ENCODE assay signal across 9 cellular contexts in the genomic region with DNA sequence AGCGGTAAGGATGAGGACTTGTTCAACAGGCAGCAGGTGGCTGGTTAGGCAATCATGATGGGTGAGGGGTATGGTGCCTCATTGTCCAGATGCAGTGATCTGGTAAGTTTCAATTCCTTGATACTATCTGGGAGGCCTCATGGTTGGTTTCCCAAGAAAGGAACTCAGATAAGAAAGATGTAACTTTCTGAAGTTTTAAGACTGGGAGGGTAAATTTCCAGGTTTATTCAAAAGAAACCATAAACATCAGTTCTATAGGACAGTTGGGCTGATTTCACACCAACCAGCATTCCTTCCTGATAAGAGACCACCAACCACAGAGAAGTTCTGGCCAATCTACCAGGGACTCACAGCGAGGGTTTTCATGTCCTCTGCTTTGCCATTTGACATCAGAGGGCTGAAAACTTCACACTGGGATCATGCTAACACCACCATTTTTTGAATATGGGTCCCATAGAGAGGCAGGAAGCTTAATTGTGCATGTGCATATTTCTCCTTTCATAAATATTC. TPM values are rescaled to one million over a fixed set of nuclear protein-coding genes. Genes with fewer than 3 reads are reported as not detected.
DNase-seq lines count a peak whose midpoint lies in the region; TF ChIP-seq lines count a peak whose summit lies in the region.
"Had no signal": no experiment of that assay in that cellular context is flagged by ENCODE, and none has a peak within 500 bp of the region (broad histone marks: within the 10 kb centered on the region; RNA-seq: fewer than 3 reads in every experiment).

No MANE protein-coding gene starts in this region.

- BruUV-seq in Caco-2 (replicated peaks; lab: Mats Ljungman, UMichigan), result no TSS peak

- no peaks in the 10 kb centered on the region for H3K4me1 Mint-ChIP-seq in Caco-2 (ENCODE audit: low read depth, unreplicated experiment)
- H3K4me1 Mint-ChIP-seq in progenitor cell of endocrine pancreas (ENCODE audit: low read depth), result peaks cover 11% of the 10 kb centered on the region

- H3K36me3 ChIP-seq in Caco-2 (ENCODE audit: control insufficient read depth, insufficient read depth, low read length) (no peaks in the 10 kb centered on the region), OCI-LY1 (ENCODE audit: insufficient read depth, low read length) (peaks cover 8% of the 10 kb centered on the region; the same call in 1 of the 2 replicates), endocrine pancreas (ENCODE audit: control insufficient read depth, insufficient read depth, low read length) (no peaks in the 10 kb centered on the region)

- peaks cover 33% of the 10 kb centered on the region for H3K9me3 Mint-ChIP-seq in Caco-2 (ENCODE audit: unreplicated experiment)
- H3K9me3 Mint-ChIP-seq in progenitor cell of endocrine pancreas (ENCODE audit: low read depth), result peaks cover 13% of the 10 kb centered on the region

- H3K9me2 ChIP-seq in OCI-LY1 (ENCODE audit: low read depth, low read length), result no peaks in the 10 kb centered on the region

- H3K27me3 Mint-ChIP-seq in Caco-2 (ENCODE audit: insufficient read depth, unreplicated experiment), result no peaks in the 10 kb centered on the region
- no peaks in the 10 kb centered on the region for H3K27me3 Mint-ChIP-seq in progenitor cell of endocrine pancreas

- H3K27me3 ChIP-seq in Caco-2 (replicated peaks; ENCODE audit: control insufficient read depth, insufficient read depth, low read length), result no peaks in the 10 kb centered on the region
- no peaks in the 10 kb centered on the region for H3K27me3 ChIP-seq in OCI-LY1 (ENCODE audit: insufficient read depth, low read length)
- H3K27me3 ChIP-seq in endocrine pancreas (ENCODE audit: control insufficient read depth, insufficient read depth, low read length), result no peaks in the 10 kb centered on the region
- H3K27me3 ChIP-seq: SJSA1 had no signal

- 0 out of 2 replicates have a peak, but pooled peaks cover 9% of the 10 kb centered on the region for H3K4me1 ChIP-seq in Caco-2
- peaks cover 33% of the 10 kb centered on the region for H3K4me1 ChIP-seq in OCI-LY1 (ENCODE audit: insufficient read depth, low read length, severe bottlenecking)
- H3K4me1 ChIP-seq in endocrine pancreas (ENCODE audit: control insufficient read depth, insufficient read depth, low read length), result peaks cover 3% of the 10 kb centered on the region

- intact Hi-C loops in Caco-2 (cut with micrococcal nuclease; ENCODE audit: unreplicated experiment), result no loop called here

- H3F3A ChIP-seq in OCI-LY1 (ENCODE audit: insufficient read depth, low read length), result no peaks in the 10 kb centered on the region

- H3K27ac Mint-ChIP-seq in Caco-2 (ENCODE audit: unreplicated experiment), result peak overlapping the region; percentile 78
- no peak overlapping the region for H3K27ac Mint-ChIP-seq in progenitor cell of endocrine pancreas

- CTCF ChIA-PET in Caco-2 (lab: Charles Lee) (interaction anchor here (1.1 to 2.1 kb wide), 3 partner anchors 162 to 463 kb away, joined by 3 to 5 read pairs (median 5); a partner anchor contains a TSS), HEK293T (lab: Yijun Ruan, JAX) (interaction anchor here (1.2 kb wide), 1 partner anchor 71 kb away, joined by 4 read pairs; no protein-coding TSS in a partner anchor)

- peaks cover 24% of the 10 kb centered on the region for H3K79me2 ChIP-seq in OCI-LY1 (ENCODE audit: insufficient read depth, low read length)

- peaks cover 12% of the 10 kb centered on the region for H3K9me3 ChIP-seq in Caco-2
- peaks cover 15% of the 10 kb centered on the region for H3K9me3 ChIP-seq in OCI-LY1 (ENCODE audit: low read length)
- no peaks in the 10 kb centered on the region for H3K9me3 ChIP-seq in endocrine pancreas (ENCODE audit: control insufficient read depth, low read length)

- peak overlapping the region; percentile 68 for H3K4me3 ChIP-seq in Caco-2 (ENCODE audit: low read depth, low read length)
- peak overlapping the region; percentile 88 for H3K4me3 ChIP-seq in OCI-LY1 (ENCODE audit: low read depth, low read length, poor library complexity, severe bottlenecking)
- H3K4me3 ChIP-seq in endocrine pancreas (ENCODE audit: control insufficient read depth, insufficient read depth, low read length), result peak overlapping the region; percentile 76

- H3K36me3 Mint-ChIP-seq in Caco-2 (ENCODE audit: insufficient read depth, unreplicated experiment), result peaks cover 7% of the 10 kb centered on the region
- H3K36me3 Mint-ChIP-seq in progenitor cell of endocrine pancreas (ENCODE audit: insufficient read depth), result peaks cover 11% of the 10 kb centered on the region

- no peaks in the 10 kb centered on the region for H4K20me1 ChIP-seq in OCI-LY1 (ENCODE audit: insufficient read depth, low read length)

- no peak for TF ChIP-seq CTCF in Caco-2 (IDR thresholded peaks at IDR 0.05; ENCODE audit: insufficient read depth in 1 of 2, low read depth in 1 of 2, low read length in 1 of 2, severe bottlenecking in 1 of 2, unreplicated experiment in 1 of 2)
- no peak for TF ChIP-seq CTCF in OCI-LY1 (IDR thresholded peaks at IDR 0.05; ENCODE audit: low read length)
- TF ChIP-seq CTCF in progenitor cell of endocrine pancreas (IDR thresholded peaks at IDR 0.05; ENCODE audit: unreplicated experiment), result no peak

- DNase-seq in Caco-2, result no peak
- DNase-seq in progenitor cell of endocrine pancreas (ENCODE audit: low spot score, unreplicated experiment), result no peak
- DNase-seq in NOMO-1 treated with dmso at 0.1 percent for 144 hours (lab: John Stamatoyannopoulos, UW; ENCODE audit: unreplicated experiment), result no peak
- DNase-seq in NCI-H345 treated with DMSO at 0.1 percent for 48 hours (lab: John Stamatoyannopoulos, UW; ENCODE audit: unreplicated experiment), result no peak
- no peak for DNase-seq in HEK293T (ENCODE audit: extremely low spot score)
- no peak for DNase-seq in stimulated activated CD4-positive, alpha-beta T cell treated with anti-CD3 and anti-CD28 coated beads, Interleukin-12 subunit alpha, Interleukin-12 subunit beta, amount 100 ng/mL, for 4 hours

- H3K4me3 Mint-ChIP-seq in Caco-2 (ENCODE audit: unreplicated experiment) (peak overlapping the region; percentile 88), progenitor cell of endocrine pancreas (ENCODE audit: low read depth) (peak overlapping the region; percentile 87)

- no peak overlapping the region for H3K9ac ChIP-seq in OCI-LY1 (ENCODE audit: low read length)
- no peak overlapping the region for H3K9ac ChIP-seq in endocrine pancreas (ENCODE audit: control insufficient read depth, insufficient read depth, low read length)

- POLR2A ChIA-PET in Caco-2 (lab: Charles Lee) (interaction anchor here (1.1 kb wide), 1 partner anchor 159 kb away, joined by 4 read pairs; no protein-coding TSS in a partner anchor), HEK293T (lab: Yijun Ruan, JAX) (interaction anchor here (0.7 to 2.2 kb wide), 6 partner anchors 12 to 180 kb away, joined by 3 to 13 read pairs (median 4); a partner anchor contains a TSS)

- peak overlapping the region; percentile 87 for H2AFZ ChIP-seq in OCI-LY1 (ENCODE audit: low read length)

- no peak overlapping the region for H3K27ac ChIP-seq in OCI-LY1 (ENCODE audit: low read depth, low read length, poor library complexity, severe bottlenecking)

- H3K4me2 ChIP-seq in OCI-LY1 (ENCODE audit: low read length), result no peak overlapping the region

TF ChIP-seq in HEK293T, 16 proteins besides CTCF, POLR2A, EP300 and RAD21:
- TF ChIP-seq ZNF384 (IDR thresholded peaks at IDR 0.05), result no peak
- no peak for TF ChIP-seq ELF4 (IDR thresholded peaks at IDR 0.05)
- TF ChIP-seq FOXA1 (IDR thresholded peaks at IDR 0.05), result no peak
- TF ChIP-seq FOXK2 (IDR thresholded peaks at IDR 0.05), result no peak
- TF ChIP-seq, protein P1, sequence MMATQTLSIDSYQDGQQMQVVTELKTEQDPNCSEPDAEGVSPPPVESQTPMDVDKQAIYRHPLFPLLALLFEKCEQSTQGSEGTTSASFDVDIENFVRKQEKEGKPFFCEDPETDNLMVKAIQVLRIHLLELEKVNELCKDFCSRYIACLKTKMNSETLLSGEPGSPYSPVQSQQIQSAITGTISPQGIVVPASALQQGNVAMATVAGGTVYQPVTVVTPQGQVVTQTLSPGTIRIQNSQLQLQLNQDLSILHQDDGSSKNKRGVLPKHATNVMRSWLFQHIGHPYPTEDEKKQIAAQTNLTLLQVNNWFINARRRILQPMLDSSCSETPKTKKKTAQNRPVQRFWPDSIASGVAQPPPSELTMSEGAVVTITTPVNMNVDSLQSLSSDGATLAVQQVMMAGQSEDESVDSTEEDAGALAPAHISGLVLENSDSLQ (IDR thresholded peaks at IDR 0.05), result no peak
- no peak for TF ChIP-seq SP1 (IDR thresholded peaks at IDR 0.05)
- TF ChIP-seq FOXM1 (IDR thresholded peaks at IDR 0.05; ENCODE audit: borderline replicate concordance), result no peak
- no peak for TF ChIP-seq HDGF (IDR thresholded peaks at IDR 0.05; ENCODE audit: borderline replicate concordance)
- TF ChIP-seq ARNT (IDR thresholded peaks at IDR 0.05), result no peak
- TF ChIP-seq BHLHE40 (IDR thresholded peaks at IDR 0.05; ENCODE audit: borderline replicate concordance), result no peak
- no peak for TF ChIP-seq CTBP1 (IDR thresholded peaks at IDR 0.05; ENCODE audit: borderline replicate concordance)
- no peak for TF ChIP-seq LEF1 (IDR thresholded peaks at IDR 0.05; ENCODE audit: borderline replicate concordance)
- no peak for TF ChIP-seq SUZ12 (IDR thresholded peaks at IDR 0.05)
- no peak for TF ChIP-seq L3MBTL2 (conservative IDR thresholded peaks at IDR 0.05)
- no peak for TF ChIP-seq TARDBP (IDR thresholded peaks at IDR 0.05)
- TF ChIP-seq NFRKB (IDR thresholded peaks at IDR 0.05), result no peak

RNA-seq across cellular contexts. Expression of a gene that starts 0.8 kb away (rescaled TPM):
- 20.2 and 28.6 TPM in 2 replicates for total RNA-seq in Caco-2 (2022)
- total RNA-seq in progenitor cell of endocrine pancreas, result 26.3 and 28.1 TPM in 2 replicates

RNA-seq across cellular contexts. Expression of a gene that starts 57.7 kb away (rescaled TPM):
- total RNA-seq in Caco-2 (2022), result 38.5 and 38.8 TPM in 2 replicates
- total RNA-seq in progenitor cell of endocrine pancreas, result 37.1 and 38.0 TPM in 2 replicates
